In genomic region chr9:132800038-132800648, GRCh38 we compare ENCODE assay signal across 8 cellular contexts.
DNase-seq lines count a peak whose midpoint lies in the region; ATAC-seq and TF ChIP-seq lines count a peak whose summit lies in the region.

No MANE protein-coding gene starts in this region.

- peak; percentile 83 for TF ChIP-seq CTCF in DOHH2 (IDR thresholded peaks at IDR 0.05; ENCODE audit: low read depth, low read length, poor library complexity, severe bottlenecking)
- TF ChIP-seq CTCF in osteocyte (IDR thresholded peaks at IDR 0.05) = peak; percentile 85
- peak; percentile 91 to 93 (median 92) for TF ChIP-seq CTCF in testis (IDR thresholded peaks at IDR 0.05)

- intact Hi-C loops in testis (cut with DNase I; ENCODE audit: low total_unique reads) = no loop called here

- peaks cover 41% of the 10 kb centered on the region for H3K27me3 Mint-ChIP-seq in osteocyte (ENCODE audit: unreplicated experiment)

- WGBS in testis, 2 donors = 32 to 36% methylated on average over 21 to 22 of the region's 22 CpGs

- H4K20me1 ChIP-seq in DOHH2 (ENCODE audit: control insufficient read depth, insufficient read depth, low read depth, low read length) = no peaks in the 10 kb centered on the region

- H3K79me2 ChIP-seq in DOHH2 (ENCODE audit: control insufficient read depth, low read length) = no peaks in the 10 kb centered on the region

- no peaks in the 10 kb centered on the region for H3K36me3 Mint-ChIP-seq in osteocyte (ENCODE audit: unreplicated experiment)

- no peak overlapping the region for H3K27ac Mint-ChIP-seq in osteocyte (ENCODE audit: unreplicated experiment)

- in situ Hi-C loops in SK-MEL-5 (cut with HindIII; ENCODE audit: low pct_unique_long_range_greater_than_20kb, low sequenced_read_pairs) = no loop called here

- no peak overlapping the region for H3K4me3 Mint-ChIP-seq in osteocyte (ENCODE audit: unreplicated experiment)

- no peak overlapping the region for H3K4me3 ChIP-seq in DOHH2 (ENCODE audit: low read length)
- no peak overlapping the region for H3K4me3 ChIP-seq in MG63
- no peak overlapping the region for H3K4me3 ChIP-seq in testis

- no peaks in the 10 kb centered on the region for H3K9me2 ChIP-seq in DOHH2 (replicated peaks; ENCODE audit: control insufficient read depth, low read length)

- H3K4me1 ChIP-seq in DOHH2 (ENCODE audit: control insufficient read depth, low read length) (peaks cover 10% of the 10 kb centered on the region), testis (peaks cover 11% of the 10 kb centered on the region)

- no peak overlapping the region for H3K4me2 ChIP-seq in DOHH2 (ENCODE audit: low read length)

- H3K27ac ChIP-seq in DOHH2 (ENCODE audit: low read depth, low read length) = no peak overlapping the region
- no peak overlapping the region for H3K27ac ChIP-seq in testis

- H3K9me3 Mint-ChIP-seq in osteocyte (ENCODE audit: unreplicated experiment) = no peaks in the 10 kb centered on the region

- H3K4me1 Mint-ChIP-seq in osteocyte (ENCODE audit: unreplicated experiment) = no peaks in the 10 kb centered on the region

- H3K27me3 ChIP-seq in DOHH2 (ENCODE audit: control insufficient read depth, low read length) (no peaks in the 10 kb centered on the region; the same call in 1 of the 2 replicates), MG63 (no peaks in the 10 kb centered on the region), testis (no peaks in the 10 kb centered on the region)

- no peaks in the 10 kb centered on the region for H3F3A ChIP-seq in DOHH2 (ENCODE audit: control insufficient read depth, insufficient read depth)

- no peak for TF ChIP-seq POLR2A in testis (IDR thresholded peaks at IDR 0.05)

- ATAC-seq in HG03354 (IDR thresholded peaks at IDR 0.05; ENCODE audit: poor library complexity, severe bottlenecking, unreplicated experiment) = no peak

- peak; percentile 66 for DNase-seq in MG63
- DNase-seq in SK-MEL-5 (ENCODE audit: low read depth, low spot score) = peak; percentile 85
- DNase-seq in activated naive CD4-positive, alpha-beta T cell treated with Interleukin-2 at 50 U/mL for 16 hours = peak; percentile 67
- DNase-seq in glomerular visceral epithelial cell (ENCODE audit: extremely low spot score) = peak; percentile 64
- DNase-seq in osteocyte (ENCODE audit: extremely low spot score, unreplicated experiment) = peak; percentile 85
- peak; percentile 85 for DNase-seq in testis

- no peaks in the 10 kb centered on the region for H3K9me3 ChIP-seq in DOHH2 (ENCODE audit: control insufficient read depth, insufficient read depth, low read length)
- H3K9me3 ChIP-seq in MG63 = no peaks in the 10 kb centered on the region
- no peaks in the 10 kb centered on the region for H3K9me3 ChIP-seq in testis

- H3K36me3 ChIP-seq in DOHH2 (ENCODE audit: control insufficient read depth, low read length) (no peaks in the 10 kb centered on the region), MG63 (no peaks in the 10 kb centered on the region), testis (ENCODE audit: low read depth, missing control alignments) (no peaks in the 10 kb centered on the region)
